In genomic region chr11:47176328-47177228, GRCh38 we compare ENCODE assay signal across 8 cellular contexts.
DNase-seq lines count a peak whose midpoint lies in the region; TF ChIP-seq lines count a peak whose summit lies in the region.

ARFGAP2 (minus strand) TSS chr11:47176879; CDS start chr11:47176853, 26 bp downstream.

- no peak for TF ChIP-seq CTCF in GM20000 (IDR thresholded peaks at IDR 0.05; ENCODE audit: extremely low read depth, missing control alignments)

- peak; percentile 98 for DNase-seq in COLO829 (ENCODE audit: low spot score)
- peak; percentile 100 for DNase-seq in GM20000 (ENCODE audit: low spot score)
- peak; percentile 67 for DNase-seq in HS-5 (ENCODE audit: low read depth)
- peak; percentile 83 for DNase-seq in NK-92 (lab: John Stamatoyannopoulos, UW; ENCODE audit: unreplicated experiment)
- DNase-seq in activated CD8-positive, alpha-beta memory T cell treated with anti-CD3 and anti-CD28 coated beads for 24 hours = peak; percentile 96
- DNase-seq in effector CD4-positive, alpha-beta T cell = peak; percentile 93
- DNase-seq in medulla oblongata (ENCODE audit: extremely low spot score) = peak; percentile 98
- DNase-seq in stimulated activated CD4-positive, alpha-beta T cell treated with anti-CD3 and anti-CD28 coated beads, TNF-alpha, amount 100 ng/mL, for 48 hours (ENCODE audit: low read depth in 3 of 3) = peak; percentile 89 to 96 (median 94)

Comparison
In these comparisons a context has a peak if more than half of its experiments do, and no peak if none do; other contexts are left out.
1. Peak in every context shown above with its lines: DNase-seq.